21 cellular contexts compared by ENCODE assay signal in the genomic region with DNA sequence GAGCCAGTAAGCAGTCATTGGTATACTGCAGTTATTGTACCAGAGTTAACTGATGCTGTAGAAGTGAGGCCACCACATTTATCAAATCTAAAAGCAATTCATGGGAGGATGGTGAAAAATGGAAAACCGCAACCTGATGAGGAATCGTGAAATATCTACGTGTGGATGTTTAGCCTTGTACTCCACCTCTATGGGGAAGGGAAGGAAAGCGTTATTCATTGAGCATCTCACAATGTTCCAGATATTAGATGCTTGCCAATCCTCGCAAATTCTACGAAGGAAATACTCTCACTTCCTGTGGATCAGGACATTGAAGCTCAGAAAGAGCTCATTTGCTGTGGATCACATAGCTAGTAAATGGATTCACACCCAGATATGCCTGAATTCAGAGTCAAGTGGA.
"Had no signal": no experiment of that assay in that cellular context is flagged by ENCODE, and none has a peak within 500 bp of the region (broad histone marks: within the 10 kb centered on the region; RNA-seq: fewer than 3 reads in every experiment).

No MANE protein-coding gene starts in this region.

- H3K36me3 Mint-ChIP-seq: naive B cell had no signal

- H3K4me3 Mint-ChIP-seq: naive B cell had no signal

- H3K4me1 ChIP-seq: gastroesophageal sphincter, upper lobe of left lung, uterus had no signal

- FAIRE-seq: endometrium, kidney had no signal

- DNase-seq: cortex of kidney; effector memory CD4-positive, alpha-beta T cell; kidney; left cardiac atrium; left ventricle myocardium superior; mesenchymal stem cell; naive B cell; psoas muscle; retina; sigmoid colon; stimulated activated CD4-positive, alpha-beta T cell treated with anti-CD3 and anti-CD28 coated beads, Interleukin-2, amount 100 ng/mL, for 48 hours; stimulated activated naive CD4-positive, alpha-beta T cell treated with Interleukin-2 at 50 U/mL for 16 hours; upper lobe of left lung; uterus had no signal

- H3K27me3 ChIP-seq: esophagus muscularis mucosa, gastroesophageal sphincter, neutrophil, sigmoid colon, upper lobe of left lung, uterus had no signal

- H3K36me3 ChIP-seq: esophagus muscularis mucosa, gastroesophageal sphincter, sigmoid colon, upper lobe of left lung, uterus had no signal

- H3K27ac ChIP-seq: epithelial cell of prostate, esophagus muscularis mucosa, gastroesophageal sphincter, neutrophil, psoas muscle, sigmoid colon, skin epidermis, upper lobe of left lung, uterus had no signal

- H3K27me3 Mint-ChIP-seq: naive B cell had no signal

- ATAC-seq: gastroesophageal sphincter, left cardiac atrium, left ventricle myocardium superior, psoas muscle had no signal

- H3K4me3 ChIP-seq: esophagus muscularis mucosa, gastroesophageal sphincter, lung, psoas muscle, sigmoid colon, skin epidermis, upper lobe of left lung, uterus had no signal

- H3K9me3 ChIP-seq: esophagus muscularis mucosa, gastroesophageal sphincter, neutrophil, psoas muscle, sigmoid colon, upper lobe of left lung, uterus had no signal

- H3K9me3 Mint-ChIP-seq: naive B cell had no signal
